ENCODE assay signal across 27 cellular contexts in the genomic region with DNA sequence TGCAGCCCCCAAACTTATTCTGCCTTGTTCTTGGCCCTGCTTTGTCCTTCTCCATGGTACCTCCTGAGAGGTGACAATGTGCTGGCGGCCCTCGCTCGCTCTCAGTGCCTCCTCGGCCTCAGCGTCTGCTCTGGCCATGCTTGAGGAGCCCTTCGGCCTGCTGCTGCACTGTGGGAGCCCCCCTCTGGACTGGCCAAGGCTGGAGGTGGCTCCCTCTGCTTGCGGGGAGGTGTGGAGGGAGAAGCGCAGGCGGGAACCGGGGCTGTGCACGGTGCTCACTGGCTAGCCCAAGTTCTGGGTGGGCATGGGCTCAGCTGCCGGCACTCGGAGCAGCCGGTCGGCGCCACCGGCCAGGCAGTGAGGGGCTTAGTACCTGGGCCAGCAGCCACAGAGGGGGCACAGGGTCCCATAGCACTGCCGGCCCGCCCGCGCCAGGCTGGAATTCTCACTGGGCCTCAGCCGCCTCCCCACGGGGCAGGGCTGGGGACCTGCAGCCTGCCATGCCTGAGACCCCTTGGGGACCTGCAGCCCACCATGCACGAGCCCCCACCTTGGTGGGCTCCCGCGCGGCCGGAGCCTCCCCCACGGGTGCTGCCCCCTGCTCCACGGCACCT.
"Had no signal": no experiment of that assay in that cellular context is flagged by ENCODE, and none has a peak within 500 bp of the region (broad histone marks: within the 10 kb centered on the region; RNA-seq: fewer than 3 reads in every experiment).

No MANE protein-coding gene starts in this region.

- H2AFZ ChIP-seq: hepatocyte had no signal

- H3K27ac ChIP-seq: colonic mucosa, epithelial cell of prostate, esophagus squamous epithelium, gastrocnemius medialis, heart left ventricle, hepatocyte, left lung, lower lobe of right lung had no signal

- FAIRE-seq: endometrium, islet of Langerhans, keratinocyte had no signal

- H3K4me1 ChIP-seq: colonic mucosa, left lung had no signal

- H3K4me2 ChIP-seq: hepatocyte had no signal

- ATAC-seq: effector memory CD8-positive, alpha-beta T cell; esophagus mucosa; gastrocnemius medialis; heart left ventricle; left colon; left lung; left ventricle myocardium superior; mucosa of descending colon; naive thymus-derived CD8-positive, alpha-beta T cell had no signal

- H3K9me3 ChIP-seq: colonic mucosa, esophagus squamous epithelium, gastrocnemius medialis, lower lobe of right lung, mucosa of descending colon had no signal

- H3K36me3 ChIP-seq: colonic mucosa, esophagus squamous epithelium, gastrocnemius medialis, heart left ventricle, left lung, lower lobe of right lung had no signal

- H3K4me3 ChIP-seq: colonic mucosa, esophagus squamous epithelium, gastrocnemius medialis, heart left ventricle, hepatocyte, left lung, lower lobe of right lung, mucosa of descending colon had no signal

- H3K27me3 ChIP-seq: colonic mucosa, esophagus squamous epithelium, gastrocnemius medialis, heart left ventricle, hepatocyte, left lung had no signal

- DNase-seq: colonic mucosa; cortex of kidney; effector CD8-positive, alpha-beta T cell; effector memory CD8-positive, alpha-beta T cell; endodermal cell; erythroblast; esophagus squamous epithelium; foreskin fibroblast; foreskin melanocyte; gastrocnemius medialis; hypothalamus; kidney glomerular epithelial cell; left colon; left lung; left ventricle myocardium superior; lower lobe of right lung; mesenchymal stem cell; mucosa of descending colon; naive B cell; naive thymus-derived CD8-positive, alpha-beta T cell had no signal
